ENCODE assay signal across 31 cellular contexts in genomic region chr4:125961626-125962025, GRCh38.
"Had no signal": no experiment of that assay in that cellular context is flagged by ENCODE, and none has a peak within 500 bp of the region (broad histone marks: within the 10 kb centered on the region; RNA-seq: fewer than 3 reads in every experiment).

No MANE protein-coding gene starts in this region.

- H3K4me1 ChIP-seq: esophagus squamous epithelium, right lobe of liver, suprapubic skin, transverse colon, vagina had no signal

- H3K27ac Mint-ChIP-seq: effector memory CD8-positive, alpha-beta T cell; immature natural killer cell; memory B cell; mesothelial cell of epicardium; naive B cell; natural killer cell treated with Interleukin-12 subunit alpha and Interleukin-12 subunit beta and Interleukin-15 and Interleukin-18, amount 100 ng/mL, for 72 hours; stimulated activated naive CD8-positive, alpha-beta T cell treated with anti-CD3 and anti-CD28 coated beads, Interleukin-15, amount 100 ng/mL, for 72 hours had no signal

- H3K4me1 Mint-ChIP-seq: immature natural killer cell; memory B cell; naive B cell; neural crest cell; stimulated activated naive CD8-positive, alpha-beta T cell treated with anti-CD3 and anti-CD28 coated beads, Interleukin-15, amount 100 ng/mL, for 72 hours had no signal

- H3K27me3 ChIP-seq: esophagus squamous epithelium, right lobe of liver, suprapubic skin, transverse colon, vagina had no signal

- H3K27ac ChIP-seq: esophagus squamous epithelium, right lobe of liver, suprapubic skin, transverse colon, vagina had no signal

- DNase-seq: cortex of kidney; effector memory CD8-positive, alpha-beta T cell; erythroblast; esophagus squamous epithelium; foreskin melanocyte; hypothalamus; immature natural killer cell; islet precursor cell; kidney glomerular epithelial cell; left colon; left ventricle myocardium superior; naive B cell; retina; right lobe of liver; small intestine; stimulated activated CD4-positive, alpha-beta T cell treated with anti-CD3 and anti-CD28 coated beads, Interleukin-12 subunit alpha, Interleukin-12 subunit beta, amount 100 ng/mL, for 4 hours; stimulated activated CD4-positive, alpha-beta T cell treated with anti-CD3 and anti-CD28 coated beads, Interleukin-1b, Interleukin-23, amount 100 ng/mL, for 48 hours; stimulated activated CD4-positive, alpha-beta T cell treated with anti-CD3 and anti-CD28 coated beads, Interleukin-4, amount 100 ng/mL, for 1 hour; stimulated activated CD8-positive, alpha-beta memory T cell treated with anti-CD3 and anti-CD28 coated beads, Interleukin-4, amount 100 ng/mL, for 48 hours; stimulated activated naive CD4-positive, alpha-beta T cell; stimulated activated naive CD8-positive, alpha-beta T cell treated with anti-CD3 and anti-CD28 coated beads, Interleukin-15, amount 100 ng/mL, for 72 hours; transverse colon had no signal

- H3K36me3 Mint-ChIP-seq: immature natural killer cell; memory B cell; mesothelial cell of epicardium; naive B cell; natural killer cell treated with Interleukin-12 subunit alpha and Interleukin-12 subunit beta and Interleukin-15 and Interleukin-18, amount 100 ng/mL, for 72 hours had no signal

- H3K4me3 Mint-ChIP-seq: effector memory CD8-positive, alpha-beta T cell; immature natural killer cell; memory B cell; mesothelial cell of epicardium; naive B cell; natural killer cell treated with Interleukin-12 subunit alpha and Interleukin-12 subunit beta and Interleukin-15 and Interleukin-18, amount 100 ng/mL, for 72 hours; neural crest cell; stimulated activated naive CD8-positive, alpha-beta T cell treated with anti-CD3 and anti-CD28 coated beads, Interleukin-15, amount 100 ng/mL, for 72 hours had no signal

- H3K4me3 ChIP-seq: esophagus squamous epithelium, lung, mucosa of descending colon, right lobe of liver, suprapubic skin, transverse colon, vagina had no signal

- FAIRE-seq: endometrium, small intestine had no signal

- H3K9me3 ChIP-seq: esophagus squamous epithelium, right lobe of liver, suprapubic skin, transverse colon, vagina had no signal

- ATAC-seq: effector memory CD8-positive, alpha-beta T cell; left colon; left ventricle myocardium superior; mucosa of descending colon; natural killer cell treated with Interleukin-12 subunit alpha and Interleukin-12 subunit beta and Interleukin-15 and Interleukin-18, amount 100 ng/mL, for 72 hours; right lobe of liver; stimulated activated naive CD8-positive, alpha-beta T cell treated with anti-CD3 and anti-CD28 coated beads, Interleukin-15, amount 100 ng/mL, for 72 hours had no signal

- H3K36me3 ChIP-seq: esophagus squamous epithelium, right lobe of liver, suprapubic skin, transverse colon, vagina had no signal

- H3K27me3 Mint-ChIP-seq: effector memory CD8-positive, alpha-beta T cell; memory B cell; naive B cell; natural killer cell treated with Interleukin-12 subunit alpha and Interleukin-12 subunit beta and Interleukin-15 and Interleukin-18, amount 100 ng/mL, for 72 hours; stimulated activated naive CD8-positive, alpha-beta T cell treated with anti-CD3 and anti-CD28 coated beads, Interleukin-15, amount 100 ng/mL, for 72 hours had no signal
